ENCODE assay signal across 1 cellular context in genomic region chr14:21103710-21104447, GRCh38.
TF ChIP-seq lines count a peak whose summit lies in the region.

No MANE protein-coding gene starts in this region.

TF ChIP-seq in HepG2, 621 proteins besides CTCF, POLR2A, EP300 and RAD21 (continued from another document and continues in another):
- peak; percentile 95 for TF ChIP-seq TIGD3 (CRISPR knock-in tag; IDR thresholded peaks at IDR 0.05; ENCODE audit: borderline replicate concordance)
- no peak for TF ChIP-seq PAF1 (CRISPR knock-in tag; IDR thresholded peaks at IDR 0.05)
- TF ChIP-seq YEATS4 (CRISPR knock-in tag; IDR thresholded peaks at IDR 0.05; ENCODE audit: borderline replicate concordance), result peak; percentile 99
- TF ChIP-seq SALL2 (CRISPR knock-in tag; IDR thresholded peaks at IDR 0.05), result peak; percentile 90
- TF ChIP-seq HOMEZ (CRISPR knock-in tag; IDR thresholded peaks at IDR 0.05; ENCODE audit: low read depth), result peak; percentile 90
- TF ChIP-seq NR2F1 (CRISPR knock-in tag; IDR thresholded peaks at IDR 0.05), result peak; percentile 98 to 99
- 0 out of 2 replicates have a peak, but pooled peaks have one; percentile 89 for TF ChIP-seq CC2D1A (CRISPR knock-in tag; IDR thresholded peaks at IDR 0.05)
- TF ChIP-seq ZNF292 (CRISPR knock-in tag; IDR thresholded peaks at IDR 0.05; ENCODE audit: borderline replicate concordance, low read depth), result peak; percentile 92
- peak; percentile 66; the same call in 1 of the 2 replicates for TF ChIP-seq HNRNPUL1 (IDR thresholded peaks at IDR 0.05; ENCODE audit: low read depth, low read length)
- TF ChIP-seq ZNF816 (CRISPR knock-in tag; IDR thresholded peaks at IDR 0.05; ENCODE audit: borderline replicate concordance), result peak; percentile 97
- peak; percentile 97 for TF ChIP-seq ZNF484 (CRISPR knock-in tag; IDR thresholded peaks at IDR 0.05; ENCODE audit: borderline replicate concordance, low read depth)
- peak; percentile 83 for TF ChIP-seq CCDC6 (CRISPR knock-in tag; IDR thresholded peaks at IDR 0.05)
- peak; percentile 97 for TF ChIP-seq ZNF614 (CRISPR knock-in tag; IDR thresholded peaks at IDR 0.05; ENCODE audit: borderline replicate concordance)
- TF ChIP-seq ZNF567 (CRISPR knock-in tag; IDR thresholded peaks at IDR 0.05; ENCODE audit: borderline replicate concordance), result peak; percentile 96
- peak; percentile 97 for TF ChIP-seq CAMTA2 (CRISPR knock-in tag; IDR thresholded peaks at IDR 0.05; ENCODE audit: borderline replicate concordance)
- peak; percentile 99; the same call in 1 of the 2 replicates for TF ChIP-seq DNMT1 (CRISPR knock-in tag; IDR thresholded peaks at IDR 0.05)
- peak; percentile 95; the same call in 1 of the 2 replicates for TF ChIP-seq MZF1 (CRISPR knock-in tag; IDR thresholded peaks at IDR 0.05; ENCODE audit: borderline replicate concordance)
- no peak for TF ChIP-seq ZNF7 (CRISPR knock-in tag; IDR thresholded peaks at IDR 0.05)
- TF ChIP-seq HOXA9 (CRISPR knock-in tag; IDR thresholded peaks at IDR 0.05; ENCODE audit: borderline replicate concordance), result peak; percentile 92
- peak; percentile 98 for TF ChIP-seq ZNF619 (CRISPR knock-in tag; IDR thresholded peaks at IDR 0.05)
- peak; percentile 99 for TF ChIP-seq HNF4A (CRISPR knock-in tag; IDR thresholded peaks at IDR 0.05)
- TF ChIP-seq NFKB2 (CRISPR knock-in tag; IDR thresholded peaks at IDR 0.05; ENCODE audit: borderline replicate concordance), result peak; percentile 99
- TF ChIP-seq ZNF441 (CRISPR knock-in tag; IDR thresholded peaks at IDR 0.05; ENCODE audit: borderline replicate concordance), result peak; percentile 82
- TF ChIP-seq DRAP1 (CRISPR knock-in tag; IDR thresholded peaks at IDR 0.05), result peak; percentile 80
- TF ChIP-seq SAFB2 (CRISPR knock-in tag; IDR thresholded peaks at IDR 0.05; ENCODE audit: borderline replicate concordance, low read depth), result peak; percentile 99
- TF ChIP-seq ZNF713 (CRISPR knock-in tag; IDR thresholded peaks at IDR 0.05), result peak; percentile 99
- no peak for TF ChIP-seq RARG (CRISPR knock-in tag; IDR thresholded peaks at IDR 0.05; ENCODE audit: low read depth)
- TF ChIP-seq SOX13 (IDR thresholded peaks at IDR 0.05), result peak; percentile 36; the same call in 1 of the 2 replicates
- peak in 1 of 2 experiments; percentile 66; a peak in 3 of 4 replicates for TF ChIP-seq SOX13 (CRISPR knock-in tag; conservative IDR thresholded peaks at IDR 0.05 in 1 of 2, IDR thresholded peaks at IDR 0.05 in 1 of 2)
- peak; percentile 87; the same call in 1 of the 2 replicates for TF ChIP-seq GATA4 (IDR thresholded peaks at IDR 0.05; ENCODE audit: borderline replicate concordance, low read depth)
- TF ChIP-seq ZSCAN22 (CRISPR knock-in tag; IDR thresholded peaks at IDR 0.05), result peak; percentile 38
- no peak; the same call in 1 of the 2 replicates for TF ChIP-seq ZNF318 (CRISPR knock-in tag; IDR thresholded peaks at IDR 0.05)
- TF ChIP-seq MEIS1 (CRISPR knock-in tag; IDR thresholded peaks at IDR 0.05; ENCODE audit: borderline replicate concordance), result peak; percentile 99
- peak; percentile 63 for TF ChIP-seq ZNF331 (CRISPR knock-in tag; IDR thresholded peaks at IDR 0.05)
- peak; percentile 91 for TF ChIP-seq MYC (CRISPR knock-in tag; IDR thresholded peaks at IDR 0.05; ENCODE audit: borderline replicate concordance)
- peak; percentile 100 for TF ChIP-seq ZSCAN5A (CRISPR knock-in tag; IDR thresholded peaks at IDR 0.05; ENCODE audit: borderline replicate concordance)
- TF ChIP-seq NFYC (CRISPR knock-in tag; IDR thresholded peaks at IDR 0.05), result peak; percentile 63; the same call in 1 of the 2 replicates
- TF ChIP-seq KDM6A (CRISPR knock-in tag; IDR thresholded peaks at IDR 0.05; ENCODE audit: low read depth), result peak; percentile 93
- TF ChIP-seq AFF4 (CRISPR knock-in tag; IDR thresholded peaks at IDR 0.05), result 0 out of 2 replicates have a peak, but pooled peaks have one; percentile 42
- TF ChIP-seq BHLHE40 (IDR thresholded peaks at IDR 0.05; ENCODE audit: low read length), result peak; percentile 96
- TF ChIP-seq KDM3A (CRISPR knock-in tag; IDR thresholded peaks at IDR 0.05; ENCODE audit: low read depth), result peak; percentile 95
